ENCODE assay signal across 7 cellular contexts in genomic region chr15:85346462-85347084, GRCh38. TPM values are rescaled to one million over a fixed set of nuclear protein-coding genes. Genes with fewer than 3 reads are reported as not detected.
DNase-seq lines count a peak whose midpoint lies in the region; ATAC-seq, FAIRE-seq and TF ChIP-seq lines count a peak whose summit lies in the region.
"Not testable (repeated sequence)": the region's sequence is repeated elsewhere in the genome, so short reads cannot be mapped to it uniquely, and the experiment has no call there.

No MANE protein-coding gene starts in this region.

- not testable (repeated sequence) for H4K20me1 ChIP-seq in GM12878 (ENCODE audit: control insufficient read depth, insufficient read depth)

- TF ChIP-seq RAD21 in GM12878 (IDR thresholded peaks at IDR 0.05; ENCODE audit: insufficient read depth, low read depth, low read length) = not testable (repeated sequence)

- H3K4me2 ChIP-seq in GM12878 (ENCODE audit: control insufficient read depth, insufficient read depth) = not testable (repeated sequence)

- intact Hi-C loops in GM12878 (cut with micrococcal nuclease; ENCODE audit: unreplicated experiment); Right ventricle myocardium inferior (cut with DNase I): not testable (repeated sequence)

- TF ChIP-seq CTCF in GM12878 (IDR thresholded peaks at IDR 0.05 in 2 of 3, conservative IDR thresholded peaks at IDR 0.05 in 1 of 3; ENCODE audit: control insufficient read depth in 2 of 3, extremely low read depth in 1 of 3, insufficient read depth in 1 of 3, low read depth in 3 of 3, low read length in 3 of 3) = not testable (repeated sequence)

- not testable (repeated sequence) for BruUV-seq in GM12878 (replicated peaks; lab: Mats Ljungman, UMichigan)

- not testable (repeated sequence) for TF ChIP-seq EP300 in GM12878 (IDR thresholded peaks at IDR 0.05; ENCODE audit: borderline replicate concordance in 1 of 2, control insufficient read depth in 1 of 2, low read depth in 2 of 2, low read length in 2 of 2)

- ATAC-seq in GM21529 (IDR thresholded peaks at IDR 0.05; ENCODE audit: unreplicated experiment) (peak; percentile 48), GM12878 (0 out of 3 replicates have a peak, but pooled peaks have one; percentile 25), Right ventricle myocardium inferior (peak; percentile 74), left lobe of liver (peak; percentile 57)

- not testable (repeated sequence) for FAIRE-seq in RCC 7860 (lab: Jason Lieb, UNC); GM12878 (lab: Jason Lieb, UNC); small intestine (lab: Jason Lieb, UNC)

- H3K9ac ChIP-seq in GM12878 (ENCODE audit: control insufficient read depth, insufficient read depth, low read length) = not testable (repeated sequence)

- CTCF ChIA-PET in GM12878 (lab: Yijun Ruan, JAX) = not testable (repeated sequence)

- not testable (repeated sequence) for TF ChIP-seq POLR2A in GM12878 (IDR thresholded peaks at IDR 0.05; ENCODE audit: low read depth, low read length)

- POLR2A ChIA-PET in GM12878 (lab: Charles Lee) = not testable (repeated sequence)

- SMC1A ChIA-PET in GM12878 (lab: Charles Lee; ENCODE audit: uncharacterized antibody, unreplicated experiment) = interaction anchor here (1.1 kb wide), 1 partner anchor 50 kb away, joined by 4 read pairs; no protein-coding TSS in a partner anchor

- not testable (repeated sequence) for H2AFZ ChIP-seq in GM12878 (ENCODE audit: control insufficient read depth, low read depth, low read length)

- not testable (repeated sequence) for H3K36me3 ChIP-seq in GM12878 (ENCODE audit: control insufficient read depth in 2 of 2, insufficient read depth in 2 of 2, low read length in 1 of 2); small intestine (ENCODE audit: control insufficient read depth in 2 of 2, insufficient read depth in 2 of 2, low read length in 2 of 2)

- H3K27ac ChIP-seq in GM12878 (ENCODE audit: control insufficient read depth, insufficient read depth); small intestine (ENCODE audit: low read depth in 1 of 2, low read length in 1 of 2): not testable (repeated sequence)

- H3K9me3 ChIP-seq in GM12878 (replicated peaks; ENCODE audit: control insufficient read depth, insufficient read depth, low read length); small intestine (ENCODE audit: control insufficient read depth, low read depth): not testable (repeated sequence)

- in situ Hi-C loops in GM12878 (cut with MboI) = not testable (repeated sequence)

- not testable (repeated sequence) for H3K4me3 ChIP-seq in GM12878; small intestine (ENCODE audit: low read depth in 1 of 2, low read length in 2 of 2)

- H3K27me3 ChIP-seq in GM12878 (replicated peaks in 1 of 2; ENCODE audit: control insufficient read depth in 2 of 2, insufficient read depth in 2 of 2, low read length in 1 of 2); small intestine (ENCODE audit: control insufficient read depth in 2 of 2, insufficient read depth in 2 of 2, low read length in 2 of 2): not testable (repeated sequence)

- 36% methylated on average over 1 of the region's 1 CpG for WGBS in GM12878 (ENCODE audit: insufficient coverage, insufficient replicate concordance, low lambda C conversion rate, missing lambda C conversion rate)
- WGBS in small intestine, 3 donors = 88 to 96% (median 95%) methylated on average over 1 of the region's 1 CpG

- not testable (repeated sequence) for H3K79me2 ChIP-seq in GM12878 (ENCODE audit: control insufficient read depth, insufficient read depth, low read length)

- DNase-seq in NCI-H146 treated with DMSO at 0.1 percent for 48 hours (lab: John Stamatoyannopoulos, UW; ENCODE audit: unreplicated experiment) (peak; percentile 35), RCC 7860 (ENCODE audit: low spot score) (peak; percentile 72), small intestine (peak; percentile 73)
- not testable (repeated sequence) for DNase-seq in GM12878 (ENCODE audit: low read depth, low spot score); Right ventricle myocardium inferior (ENCODE audit: missing footprints); left lobe of liver (ENCODE audit: low spot score)

- RAD21 ChIA-PET in GM12878 (lab: Charles Lee; ENCODE audit: unreplicated experiment) = interaction anchor here (0.9 kb wide), 1 partner anchor 17 kb away, joined by 3 read pairs; no protein-coding TSS in a partner anchor

- H3K4me1 ChIP-seq in GM12878 (ENCODE audit: control insufficient read depth, insufficient read depth, low read length); small intestine (ENCODE audit: control insufficient read depth in 2 of 2, insufficient read depth in 1 of 2, low read depth in 1 of 2, low read length in 1 of 2): not testable (repeated sequence)

RNA-seq across cellular contexts. Expression of gene AKAP13, which starts 33.8 kb away (rescaled TPM):
- 399 and 407 TPM in 2 replicates for total RNA-seq in GM12878 (2013; cell fraction: nucleolus; rRNA removed)
- 59.1 and 59.6 TPM in 2 replicates for total RNA-seq in GM12878 (2014; rRNA removed)
- total RNA-seq in GM12878 (2014; rRNA removed; fragmentation: Illumina TruSeq; extraction: Trizol) = 63.4 and 65.5 TPM in 2 replicates
- 67.0 and 74.9 TPM in 2 replicates for total RNA-seq in GM12878 (2021)
- 39.2 TPM for polyA plus RNA-seq in GM12878 (2011; ENCODE audit: low read depth)
- 29.7 and 36.3 TPM in 2 replicates for polyA plus RNA-seq in GM12878 (2011; rRNA removed)
- 40.3 and 63.4 TPM in 2 replicates for polyA plus RNA-seq in GM12878 (2011; cell fraction: cytosol; rRNA removed)
- 75.9 and 95.9 TPM in 2 replicates for polyA plus RNA-seq in GM12878 (2011; cell fraction: nucleus; rRNA removed)
- 56.2 and 76.5 TPM in 2 replicates for polyA plus RNA-seq in GM12878 (2012)
- 55.8 and 56.2 TPM in 2 replicates for polyA plus RNA-seq in GM12878 (2014; fragmentation: Illumina TruSeq; extraction: Trizol)
- polyA plus RNA-seq in GM12878 (2014; fragmentation: Nextera tagmentation; extraction: Ambion mirVana) = 10 to 100 TPM; 14.4 to 21.5 TPM
- 41.4 and 42.3 TPM in 2 replicates for polyA plus RNA-seq in GM12878 (2014; rRNA removed)
- polyA plus RNA-seq in GM12878 (2016; fragmentation: Nextera tagmentation; extraction: Ambion mirVana) = 10 to 100 TPM; 54.5 to 56.3 TPM
- polyA minus RNA-seq in GM12878 (2011; rRNA and poly(A)+ RNA removed) = 110 and 178 TPM in 2 replicates
- polyA minus RNA-seq in GM12878 (2011; cell fraction: cytosol; rRNA and poly(A)+ RNA removed) = 61.3 and 76.6 TPM in 2 replicates
- 119 and 203 TPM in 2 replicates for polyA minus RNA-seq in GM12878 (2011; cell fraction: nucleus; rRNA and poly(A)+ RNA removed)
- total RNA-seq in Right ventricle myocardium inferior = 292 TPM
- 60.5 TPM for total RNA-seq in left lobe of liver
- polyA plus RNA-seq in small intestine = 10 to 100 TPM; 39.4 to 71.6 (median 58.9) TPM
